Comparison of ENCODE assay signal across 1 cellular context in the genomic region with DNA sequence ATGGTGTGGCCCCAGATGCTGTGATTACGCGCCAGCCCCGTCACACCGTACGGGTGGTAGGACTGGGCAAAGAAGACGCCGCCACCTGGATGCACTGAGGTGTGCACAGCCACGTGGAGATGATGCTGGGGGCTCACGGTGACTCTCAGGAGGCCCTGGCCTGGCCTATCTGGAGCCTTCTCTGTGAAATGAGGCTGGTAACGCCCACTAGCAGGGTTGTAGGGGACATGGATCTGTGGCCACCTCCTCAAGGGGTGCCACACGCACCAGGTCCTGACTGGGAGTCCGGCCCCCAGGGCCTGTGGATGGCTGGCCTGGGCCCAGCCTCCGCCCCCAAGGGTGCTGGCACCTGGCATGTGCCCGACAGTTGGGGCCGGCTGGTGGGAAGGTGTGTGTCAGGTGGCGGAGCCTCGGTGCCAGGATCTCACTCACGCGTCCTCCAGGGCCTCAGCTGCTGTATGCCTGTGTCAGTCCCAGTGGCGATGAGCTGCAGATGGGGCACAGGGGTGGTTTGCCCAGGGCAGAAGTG.
TF ChIP-seq lines count a peak whose summit lies in the region.

No MANE protein-coding gene starts in this region.

TF ChIP-seq in GM12878, 131 proteins besides CTCF, POLR2A, EP300 and RAD21 (continues in another document):
- TF ChIP-seq, protein P1, sequence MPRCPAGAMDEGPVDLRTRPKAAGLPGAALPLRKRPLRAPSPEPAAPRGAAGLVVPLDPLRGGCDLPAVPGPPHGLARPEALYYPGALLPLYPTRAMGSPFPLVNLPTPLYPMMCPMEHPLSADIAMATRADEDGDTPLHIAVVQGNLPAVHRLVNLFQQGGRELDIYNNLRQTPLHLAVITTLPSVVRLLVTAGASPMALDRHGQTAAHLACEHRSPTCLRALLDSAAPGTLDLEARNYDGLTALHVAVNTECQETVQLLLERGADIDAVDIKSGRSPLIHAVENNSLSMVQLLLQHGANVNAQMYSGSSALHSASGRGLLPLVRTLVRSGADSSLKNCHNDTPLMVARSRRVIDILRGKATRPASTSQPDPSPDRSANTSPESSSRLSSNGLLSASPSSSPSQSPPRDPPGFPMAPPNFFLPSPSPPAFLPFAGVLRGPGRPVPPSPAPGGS (IDR thresholded peaks at IDR 0.05; ENCODE audit: borderline replicate concordance, insufficient read depth, low read depth, low read length, poor library complexity, severe bottlenecking), result no peak
- TF ChIP-seq PML (IDR thresholded peaks at IDR 0.05; ENCODE audit: low read length), result no peak
- TF ChIP-seq JUND (IDR thresholded peaks at IDR 0.05; ENCODE audit: low read depth, low read length), result no peak
- TF ChIP-seq ZZZ3 (IDR thresholded peaks at IDR 0.05; ENCODE audit: control insufficient read depth, insufficient read length, low read depth), result no peak
- TF ChIP-seq CBFB (IDR thresholded peaks at IDR 0.05; ENCODE audit: low read depth), result no peak
- TF ChIP-seq CBX3 (IDR thresholded peaks at IDR 0.05; ENCODE audit: borderline replicate concordance, low read depth), result no peak
- no peak for TF ChIP-seq CHD1 (IDR thresholded peaks at IDR 0.05; ENCODE audit: low read depth, low read length)
- TF ChIP-seq NFXL1 (IDR thresholded peaks at IDR 0.05; ENCODE audit: borderline replicate concordance), result no peak
- TF ChIP-seq CEBPB (IDR thresholded peaks at IDR 0.05; ENCODE audit: borderline replicate concordance in 1 of 2, low read depth in 2 of 2, low read length in 2 of 2), result no peak
- no peak for TF ChIP-seq PAX8 (IDR thresholded peaks at IDR 0.05)
- no peak for TF ChIP-seq MEF2B (IDR thresholded peaks at IDR 0.05; ENCODE audit: partially characterized antibody, poor library complexity, severe bottlenecking)
- no peak for TF ChIP-seq RUNX3 (IDR thresholded peaks at IDR 0.05; ENCODE audit: low read length)
- TF ChIP-seq HDAC6 (IDR thresholded peaks at IDR 0.05; ENCODE audit: unreplicated experiment), result no peak
- TF ChIP-seq SMARCA5 (IDR thresholded peaks at IDR 0.05), result no peak
- no peak for TF ChIP-seq BMI1 (IDR thresholded peaks at IDR 0.05; ENCODE audit: borderline replicate concordance)
- no peak; the same call in 1 of the 2 replicates for TF ChIP-seq PAX5 (IDR thresholded peaks at IDR 0.05; ENCODE audit: borderline replicate concordance, low read depth, low read length)
- TF ChIP-seq HDGF (IDR thresholded peaks at IDR 0.05), result peak; percentile 74; the same call in 1 of the 2 replicates
- peak; percentile 52; the same call in 1 of the 2 replicates for TF ChIP-seq POLR2AphosphoS5 (IDR thresholded peaks at IDR 0.05; ENCODE audit: low read length)
- TF ChIP-seq HCFC1 (IDR thresholded peaks at IDR 0.05; ENCODE audit: low read length), result 0 out of 2 replicates have a peak, but pooled peaks have one; percentile 17
- TF ChIP-seq SMAD1 (IDR thresholded peaks at IDR 0.05; ENCODE audit: low read depth, partially characterized antibody), result no peak
- TF ChIP-seq FOXK2 (IDR thresholded peaks at IDR 0.05), result no peak
- no peak for TF ChIP-seq MLLT1 (IDR thresholded peaks at IDR 0.05)
- TF ChIP-seq EZH2 (IDR thresholded peaks at IDR 0.05; ENCODE audit: borderline replicate concordance, control insufficient read depth, low read depth, low read length), result no peak
- TF ChIP-seq SP1 (IDR thresholded peaks at IDR 0.05; ENCODE audit: low read depth, low read length), result no peak
- peak; percentile 4; the same call in 1 of the 3 replicates for TF ChIP-seq POU2F2 (IDR thresholded peaks at IDR 0.05; ENCODE audit: borderline replicate concordance, low read depth, low read length)
- no peak for TF ChIP-seq USF2 (IDR thresholded peaks at IDR 0.05; ENCODE audit: borderline replicate concordance, low read depth, low read length)
- TF ChIP-seq, protein P2, sequence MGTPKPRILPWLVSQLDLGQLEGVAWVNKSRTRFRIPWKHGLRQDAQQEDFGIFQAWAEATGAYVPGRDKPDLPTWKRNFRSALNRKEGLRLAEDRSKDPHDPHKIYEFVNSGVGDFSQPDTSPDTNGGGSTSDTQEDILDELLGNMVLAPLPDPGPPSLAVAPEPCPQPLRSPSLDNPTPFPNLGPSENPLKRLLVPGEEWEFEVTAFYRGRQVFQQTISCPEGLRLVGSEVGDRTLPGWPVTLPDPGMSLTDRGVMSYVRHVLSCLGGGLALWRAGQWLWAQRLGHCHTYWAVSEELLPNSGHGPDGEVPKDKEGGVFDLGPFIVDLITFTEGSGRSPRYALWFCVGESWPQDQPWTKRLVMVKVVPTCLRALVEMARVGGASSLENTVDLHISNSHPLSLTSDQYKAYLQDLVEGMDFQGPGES (IDR thresholded peaks at IDR 0.05), result no peak
- no peak for TF ChIP-seq ZBED1 (IDR thresholded peaks at IDR 0.05; ENCODE audit: borderline replicate concordance)
- TF ChIP-seq, protein P3, sequence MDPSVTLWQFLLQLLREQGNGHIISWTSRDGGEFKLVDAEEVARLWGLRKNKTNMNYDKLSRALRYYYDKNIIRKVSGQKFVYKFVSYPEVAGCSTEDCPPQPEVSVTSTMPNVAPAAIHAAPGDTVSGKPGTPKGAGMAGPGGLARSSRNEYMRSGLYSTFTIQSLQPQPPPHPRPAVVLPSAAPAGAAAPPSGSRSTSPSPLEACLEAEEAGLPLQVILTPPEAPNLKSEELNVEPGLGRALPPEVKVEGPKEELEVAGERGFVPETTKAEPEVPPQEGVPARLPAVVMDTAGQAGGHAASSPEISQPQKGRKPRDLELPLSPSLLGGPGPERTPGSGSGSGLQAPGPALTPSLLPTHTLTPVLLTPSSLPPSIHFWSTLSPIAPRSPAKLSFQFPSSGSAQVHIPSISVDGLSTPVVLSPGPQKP (IDR thresholded peaks at IDR 0.05; ENCODE audit: low read depth, low read length), result no peak
- TF ChIP-seq SRF (IDR thresholded peaks at IDR 0.05; ENCODE audit: low read depth in 2 of 2, low read length in 2 of 2), result no peak
- TF ChIP-seq, protein P4, sequence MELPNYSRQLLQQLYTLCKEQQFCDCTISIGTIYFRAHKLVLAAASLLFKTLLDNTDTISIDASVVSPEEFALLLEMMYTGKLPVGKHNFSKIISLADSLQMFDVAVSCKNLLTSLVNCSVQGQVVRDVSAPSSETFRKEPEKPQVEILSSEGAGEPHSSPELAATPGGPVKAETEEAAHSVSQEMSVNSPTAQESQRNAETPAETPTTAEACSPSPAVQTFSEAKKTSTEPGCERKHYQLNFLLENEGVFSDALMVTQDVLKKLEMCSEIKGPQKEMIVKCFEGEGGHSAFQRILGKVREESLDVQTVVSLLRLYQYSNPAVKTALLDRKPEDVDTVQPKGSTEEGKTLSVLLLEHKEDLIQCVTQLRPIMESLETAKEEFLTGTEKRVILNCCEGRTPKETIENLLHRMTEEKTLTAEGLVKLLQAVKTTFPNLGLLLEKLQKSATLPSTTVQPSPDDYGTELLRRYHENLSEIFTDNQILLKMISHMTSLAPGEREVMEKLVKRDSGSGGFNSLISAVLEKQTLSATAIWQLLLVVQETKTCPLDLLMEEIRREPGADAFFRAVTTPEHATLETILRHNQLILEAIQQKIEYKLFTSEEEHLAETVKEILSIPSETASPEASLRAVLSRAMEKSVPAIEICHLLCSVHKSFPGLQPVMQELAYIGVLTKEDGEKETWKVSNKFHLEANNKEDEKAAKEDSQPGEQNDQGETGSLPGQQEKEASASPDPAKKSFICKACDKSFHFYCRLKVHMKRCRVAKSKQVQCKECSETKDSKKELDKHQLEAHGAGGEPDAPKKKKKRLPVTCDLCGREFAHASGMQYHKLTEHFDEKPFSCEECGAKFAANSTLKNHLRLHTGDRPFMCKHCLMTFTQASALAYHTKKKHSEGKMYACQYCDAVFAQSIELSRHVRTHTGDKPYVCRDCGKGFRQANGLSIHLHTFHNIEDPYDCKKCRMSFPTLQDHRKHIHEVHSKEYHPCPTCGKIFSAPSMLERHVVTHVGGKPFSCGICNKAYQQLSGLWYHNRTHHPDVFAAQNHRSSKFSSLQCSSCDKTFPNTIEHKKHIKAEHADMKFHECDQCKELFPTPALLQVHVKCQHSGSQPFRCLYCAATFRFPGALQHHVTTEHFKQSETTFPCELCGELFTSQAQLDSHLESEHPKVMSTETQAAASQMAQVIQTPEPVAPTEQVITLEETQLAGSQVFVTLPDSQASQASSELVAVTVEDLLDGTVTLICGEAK (IDR thresholded peaks at IDR 0.05; ENCODE audit: borderline replicate concordance), result no peak
- TF ChIP-seq CREB1 (IDR thresholded peaks at IDR 0.05; ENCODE audit: low read depth), result no peak
- TF ChIP-seq, protein P5, sequence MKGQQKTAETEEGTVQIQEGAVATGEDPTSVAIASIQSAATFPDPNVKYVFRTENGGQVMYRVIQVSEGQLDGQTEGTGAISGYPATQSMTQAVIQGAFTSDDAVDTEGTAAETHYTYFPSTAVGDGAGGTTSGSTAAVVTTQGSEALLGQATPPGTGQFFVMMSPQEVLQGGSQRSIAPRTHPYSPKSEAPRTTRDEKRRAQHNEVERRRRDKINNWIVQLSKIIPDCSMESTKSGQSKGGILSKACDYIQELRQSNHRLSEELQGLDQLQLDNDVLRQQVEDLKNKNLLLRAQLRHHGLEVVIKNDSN (IDR thresholded peaks at IDR 0.05; ENCODE audit: borderline replicate concordance, extremely low read length, insufficient read depth, low read depth, low read length), result no peak
- TF ChIP-seq CHD4 (IDR thresholded peaks at IDR 0.05), result no peak
- TF ChIP-seq KLF5 (IDR thresholded peaks at IDR 0.05; ENCODE audit: partially characterized antibody), result no peak
- TF ChIP-seq MTA2 (IDR thresholded peaks at IDR 0.05; ENCODE audit: low read depth), result 0 out of 2 replicates have a peak, but pooled peaks have one; percentile 10
- no peak for TF ChIP-seq RB1 (IDR thresholded peaks at IDR 0.05; ENCODE audit: borderline replicate concordance)
- no peak for TF ChIP-seq SIX5 (IDR thresholded peaks at IDR 0.05; ENCODE audit: low read depth, low read length, severe bottlenecking)
- TF ChIP-seq NFYA (IDR thresholded peaks at IDR 0.05; ENCODE audit: borderline replicate concordance, low read depth, low read length), result no peak
- no peak for TF ChIP-seq BRCA1 (IDR thresholded peaks at IDR 0.05; ENCODE audit: low read depth, low read length)
- TF ChIP-seq NRF1 (conservative IDR thresholded peaks at IDR 0.05; ENCODE audit: low read depth, low read length), result no peak
- TF ChIP-seq TAF1 (IDR thresholded peaks at IDR 0.05; ENCODE audit: borderline replicate concordance, low read depth, low read length), result no peak
- TF ChIP-seq, protein P6, sequence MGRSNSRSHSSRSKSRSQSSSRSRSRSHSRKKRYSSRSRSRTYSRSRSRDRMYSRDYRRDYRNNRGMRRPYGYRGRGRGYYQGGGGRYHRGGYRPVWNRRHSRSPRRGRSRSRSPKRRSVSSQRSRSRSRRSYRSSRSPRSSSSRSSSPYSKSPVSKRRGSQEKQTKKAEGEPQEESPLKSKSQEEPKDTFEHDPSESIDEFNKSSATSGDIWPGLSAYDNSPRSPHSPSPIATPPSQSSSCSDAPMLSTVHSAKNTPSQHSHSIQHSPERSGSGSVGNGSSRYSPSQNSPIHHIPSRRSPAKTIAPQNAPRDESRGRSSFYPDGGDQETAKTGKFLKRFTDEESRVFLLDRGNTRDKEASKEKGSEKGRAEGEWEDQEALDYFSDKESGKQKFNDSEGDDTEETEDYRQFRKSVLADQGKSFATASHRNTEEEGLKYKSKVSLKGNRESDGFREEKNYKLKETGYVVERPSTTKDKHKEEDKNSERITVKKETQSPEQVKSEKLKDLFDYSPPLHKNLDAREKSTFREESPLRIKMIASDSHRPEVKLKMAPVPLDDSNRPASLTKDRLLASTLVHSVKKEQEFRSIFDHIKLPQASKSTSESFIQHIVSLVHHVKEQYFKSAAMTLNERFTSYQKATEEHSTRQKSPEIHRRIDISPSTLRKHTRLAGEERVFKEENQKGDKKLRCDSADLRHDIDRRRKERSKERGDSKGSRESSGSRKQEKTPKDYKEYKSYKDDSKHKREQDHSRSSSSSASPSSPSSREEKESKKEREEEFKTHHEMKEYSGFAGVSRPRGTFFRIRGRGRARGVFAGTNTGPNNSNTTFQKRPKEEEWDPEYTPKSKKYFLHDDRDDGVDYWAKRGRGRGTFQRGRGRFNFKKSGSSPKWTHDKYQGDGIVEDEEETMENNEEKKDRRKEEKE (IDR thresholded peaks at IDR 0.05), result no peak
- no peak for TF ChIP-seq BCL11A (IDR thresholded peaks at IDR 0.05; ENCODE audit: low read depth, low read length)
- TF ChIP-seq NBN (IDR thresholded peaks at IDR 0.05), result no peak
